ENCODE assay signal across 30 cellular contexts in the genomic region with DNA sequence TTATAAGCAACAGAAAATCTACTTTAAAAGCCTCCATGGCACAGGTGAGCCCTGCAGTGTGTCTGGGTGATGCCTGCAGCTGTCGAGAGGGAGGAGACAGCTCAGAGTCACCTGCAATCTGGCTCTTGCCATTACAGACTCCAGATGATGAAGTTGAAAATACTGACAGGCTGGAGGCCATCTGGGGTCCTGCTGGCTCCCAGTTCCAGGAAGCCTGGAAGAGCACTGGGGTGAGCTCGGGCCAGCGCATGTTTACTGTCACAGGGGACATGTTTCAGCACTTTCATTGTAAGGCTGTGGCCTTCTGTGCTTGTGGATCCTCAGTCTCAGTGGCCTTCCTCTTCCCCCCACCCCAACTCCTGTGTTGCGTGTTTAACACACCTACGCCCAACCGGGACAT. TPM values are rescaled to one million over a fixed set of nuclear protein-coding genes. Genes with fewer than 3 reads are reported as not detected.
DNase-seq lines count a peak whose midpoint lies in the region; ATAC-seq and TF ChIP-seq lines count a peak whose summit lies in the region.
"Had no signal": no experiment of that assay in that cellular context is flagged by ENCODE, and none has a peak within 500 bp of the region (broad histone marks: within the 10 kb centered on the region; RNA-seq: fewer than 3 reads in every experiment).

No MANE protein-coding gene starts in this region.

- no peaks in the 10 kb centered on the region for H3K36me3 ChIP-seq in right atrium auricular region
- H3K36me3 ChIP-seq: breast epithelium, colonic mucosa, neutrophil, right lobe of liver, SJCRH30, spleen, stomach, uterus had no signal

- no peak overlapping the region for H3K4me3 ChIP-seq in right atrium auricular region
- H3K4me3 ChIP-seq: breast epithelium, colonic mucosa, right lobe of liver, SJCRH30, spleen, stomach, uterus had no signal

- no peaks in the 10 kb centered on the region for H3K27me3 Mint-ChIP-seq in chondrocyte (ENCODE audit: low read depth)
- H3K27me3 Mint-ChIP-seq in type B pancreatic cell = no peaks in the 10 kb centered on the region
- H3K27me3 Mint-ChIP-seq: B cell had no signal

- ATAC-seq in Right ventricle myocardium superior (ENCODE audit: poor library complexity) = peak; percentile 81
- ATAC-seq in GM18870 (IDR thresholded peaks at IDR 0.05; ENCODE audit: unreplicated experiment) = no peak
- ATAC-seq: left lobe of liver had no signal

- no peak overlapping the region for H3K27ac ChIP-seq in right atrium auricular region
- H3K27ac ChIP-seq: breast epithelium, colonic mucosa, KMS-11, neutrophil, right lobe of liver, SJCRH30, spleen, stomach, uterus had no signal

- no peaks in the 10 kb centered on the region for H3K4me1 ChIP-seq in right atrium auricular region
- H3K4me1 ChIP-seq: breast epithelium, colonic mucosa, right lobe of liver, spleen, stomach, uterus had no signal

- H3K9me3 Mint-ChIP-seq in chondrocyte (ENCODE audit: low read depth) = peaks cover 5% of the 10 kb centered on the region
- H3K9me3 Mint-ChIP-seq in type B pancreatic cell = no peaks in the 10 kb centered on the region
- H3K9me3 Mint-ChIP-seq: activated naive CD4-positive, alpha-beta T cell treated with anti-CD3 and anti-CD28 coated beads, Interleukin-2, amount 50 U/mL, for 72 hours had no signal

- DNase-seq in Right ventricle myocardium superior = no peak
- DNase-seq in right atrium auricular region (ENCODE audit: low spot score) = no peak
- peak; percentile 75 to 94 for DNase-seq in NCI-H524 (lab: John Stamatoyannopoulos, UW)
- peak; percentile 38 for DNase-seq in chondrocyte (ENCODE audit: low spot score)
- no peak for DNase-seq in type B pancreatic cell (ENCODE audit: extremely low spot score, unreplicated experiment)
- no peak for DNase-seq in GM10266 (ENCODE audit: extremely low spot score)
- DNase-seq in NAMALWA (ENCODE audit: low spot score) = no peak
- DNase-seq: activated CD4-positive, alpha-beta T cell treated with anti-CD3 and anti-CD28 coated beads, Interleukin-2, amount 50 U/mL, for 48 hours; activated CD4-positive, CD25-positive, alpha-beta regulatory T cell treated with anti-CD3 and anti-CD28 coated beads, Interleukin-2, amount 50 U/mL, for 72 hours; amygdala; colonic mucosa; effector CD4-positive, alpha-beta T cell; EL; mesendoderm; MM.1S; NCI-H2081; NCI-H226; right lobe of liver; SJCRH30; stomach; uterus had no signal

- H3K36me3 Mint-ChIP-seq in chondrocyte (ENCODE audit: low read depth) (peaks cover 3% of the 10 kb centered on the region), type B pancreatic cell (peaks cover 4% of the 10 kb centered on the region)
- H3K36me3 Mint-ChIP-seq: activated naive CD4-positive, alpha-beta T cell treated with anti-CD3 and anti-CD28 coated beads, Interleukin-2, amount 50 U/mL, for 72 hours had no signal

- no peak for TF ChIP-seq CTCF in right atrium auricular region (IDR thresholded peaks at IDR 0.05)
- TF ChIP-seq CTCF in chondrocyte (IDR thresholded peaks at IDR 0.05) = no peak
- no peak for TF ChIP-seq CTCF in type B pancreatic cell (conservative IDR thresholded peaks at IDR 0.05)
- TF ChIP-seq CTCF in GM10266 (IDR thresholded peaks at IDR 0.05; ENCODE audit: control insufficient read depth, insufficient read depth, low read depth, missing control alignments) = no peak

- no peaks in the 10 kb centered on the region for H3K27me3 ChIP-seq in right atrium auricular region
- H3K27me3 ChIP-seq: breast epithelium, colonic mucosa, neutrophil, right lobe of liver, SJCRH30, spleen, stomach, uterus had no signal

- H3K27ac Mint-ChIP-seq in chondrocyte (ENCODE audit: unreplicated experiment) = no peak overlapping the region
- H3K27ac Mint-ChIP-seq in type B pancreatic cell = peak overlapping the region; percentile 21
- H3K27ac Mint-ChIP-seq: activated naive CD4-positive, alpha-beta T cell treated with anti-CD3 and anti-CD28 coated beads, Interleukin-2, amount 50 U/mL, for 72 hours; B cell had no signal

- peaks cover 4 to 5% of the 10 kb centered on the region in 2 donors for H3K9me3 ChIP-seq in right atrium auricular region
- H3K9me3 ChIP-seq: breast epithelium, colonic mucosa, neutrophil, right lobe of liver, SJCRH30, uterus had no signal

- intact Hi-C loops in Right ventricle myocardium superior (cut with DNase I) = no loop called here

- H3K4me3 Mint-ChIP-seq in chondrocyte (ENCODE audit: unreplicated experiment) = no peak overlapping the region
- H3K4me3 Mint-ChIP-seq in type B pancreatic cell = no peak overlapping the region
- H3K4me3 Mint-ChIP-seq: B cell; CD8-positive, alpha-beta memory T cell had no signal

- H3K4me1 Mint-ChIP-seq in chondrocyte (ENCODE audit: low read depth) (no peaks in the 10 kb centered on the region), type B pancreatic cell (ENCODE audit: unreplicated experiment) (no peaks in the 10 kb centered on the region)
- H3K4me1 Mint-ChIP-seq: B cell; CD8-positive, alpha-beta memory T cell had no signal

RNA-seq across cellular contexts. Expression of a gene that starts 28.4 kb away (rescaled TPM):
- total RNA-seq in Right ventricle myocardium superior = 7.3 TPM
- 1 to 10 TPM in 1 of 2 donors, under 1 TPM in 1; 0.94 to 1.9 TPM for total RNA-seq in right atrium auricular region
- total RNA-seq in chondrocyte = 0.87 to 1.5 TPM (median 1.1 TPM) in 3 replicates
- 4.5 and 4.9 TPM in 2 replicates for total RNA-seq in type B pancreatic cell (ENCODE audit: low replicate concordance)

RNA-seq across cellular contexts. Expression of a gene that starts 30.9 kb away (rescaled TPM):
- total RNA-seq in Right ventricle myocardium superior (33.1 TPM), right atrium auricular region (10 to 100 TPM; 26.7 to 30.1 TPM), chondrocyte (16.1 to 19.0 TPM (median 17.5 TPM) in 3 replicates), type B pancreatic cell (ENCODE audit: low replicate concordance) (64.8 and 86.3 TPM in 2 replicates)

RNA-seq across cellular contexts. Expression of a gene that starts 59.4 kb away (rescaled TPM):
- 49.0 TPM for total RNA-seq in Right ventricle myocardium superior
- 10 to 100 TPM; 30.5 to 31.1 TPM for total RNA-seq in right atrium auricular region
- 36.5 to 46.3 TPM (median 38.5 TPM) in 3 replicates for total RNA-seq in chondrocyte
- 64.3 and 83.6 TPM in 2 replicates for total RNA-seq in type B pancreatic cell (ENCODE audit: low replicate concordance)

Comparison
In these comparisons a context has a peak if more than half of its experiments do, and no peak if none do; other contexts are left out.
1. DNase-seq: peak in NCI-H524 (2 of 2) and chondrocyte (single experiment); none in Right ventricle myocardium superior (single experiment), right atrium auricular region (single experiment), type B pancreatic cell (single experiment), GM10266 (single experiment) and NAMALWA (single experiment).